28 cellular contexts compared by ENCODE assay signal in the genomic region with DNA sequence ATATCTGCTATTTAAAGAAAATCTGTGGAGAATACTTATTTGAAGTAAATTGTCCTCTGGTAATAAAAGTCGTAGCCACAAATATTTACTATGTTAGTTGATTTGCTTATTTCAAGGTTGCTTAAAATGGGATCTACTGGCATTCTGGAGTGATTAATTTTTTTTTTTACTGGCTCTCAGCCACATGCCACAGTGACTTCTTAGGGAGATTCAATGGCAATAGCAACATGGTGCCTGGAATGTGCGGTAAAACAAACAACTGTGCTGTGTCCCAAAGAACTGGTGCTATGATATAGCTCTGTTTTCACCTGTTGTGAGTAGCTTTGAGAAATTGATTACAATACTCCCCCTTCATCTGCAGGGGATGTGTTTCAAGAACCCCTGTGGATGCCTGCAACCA.
"Had no signal": no experiment of that assay in that cellular context is flagged by ENCODE, and none has a peak within 500 bp of the region (broad histone marks: within the 10 kb centered on the region; RNA-seq: fewer than 3 reads in every experiment).

No MANE protein-coding gene starts in this region.

- H3K27me3 Mint-ChIP-seq: activated CD8-positive, alpha-beta memory T cell treated with anti-CD3 and anti-CD28 coated beads, Interleukin-2, amount 10 ng/mL, durations not matched to agents 7 days and 5 days; activated naive CD8-positive, alpha-beta T cell treated with anti-CD3 and anti-CD28 coated beads, Interleukin-2, amount 50 U/mL, for 24 hours had no signal

- DNase-seq: activated CD4-positive, alpha-beta T cell treated with anti-CD3 and anti-CD28 coated beads for 36 hours; activated CD4-positive, CD25-positive, alpha-beta regulatory T cell; activated CD8-positive, alpha-beta memory T cell treated with anti-CD3 and anti-CD28 coated beads, Interleukin-2, amount 10 ng/mL, durations not matched to agents 7 days and 5 days; activated CD8-positive, alpha-beta T cell treated with anti-CD3 and anti-CD28 coated beads, Interleukin-2, amount 10 ng/mL, durations not matched to agents 7 days and 5 days; activated naive CD8-positive, alpha-beta T cell treated with anti-CD3 and anti-CD28 coated beads, Interleukin-2, amount 50 U/mL, for 24 hours; activated T-cell treated with anti-CD3 and anti-CD28 coated beads, Interleukin-2, amount 50 U/mL, for 48 hours; amygdala; endodermal cell; foreskin fibroblast; head of caudate nucleus; hippocampal formation; immature natural killer cell; kidney; left colon; mammary epithelial cell; posterior cingulate gyrus; right cardiac atrium; spleen; stimulated activated naive CD8-positive, alpha-beta T cell treated with anti-CD3 and anti-CD28 coated beads, Interleukin-15, Interleukin-2, amounts not matched to agents 100 U/mL and 50 U/mL, for 24 hours; testis; trophoblast cell; uterus had no signal

- H3K4me1 ChIP-seq: spleen, testis, uterus had no signal

- H3K4me3 ChIP-seq: spleen, testis, uterus had no signal

- H3K27me3 ChIP-seq: spleen, testis, uterus had no signal

- H3K36me3 ChIP-seq: spleen, uterus had no signal

- H3K27ac Mint-ChIP-seq: activated CD4-positive, alpha-beta T cell treated with anti-CD3 and anti-CD28 coated beads for 36 hours; activated CD8-positive, alpha-beta memory T cell treated with anti-CD3 and anti-CD28 coated beads, Interleukin-2, amount 10 ng/mL, durations not matched to agents 7 days and 5 days; activated CD8-positive, alpha-beta T cell treated with anti-CD3 and anti-CD28 coated beads, Interleukin-2, amount 10 ng/mL, durations not matched to agents 7 days and 5 days; activated naive CD4-positive, alpha-beta T cell treated with anti-CD3 and anti-CD28 coated beads, Interleukin-2, amount 50 U/mL, for 24 hours; activated naive CD8-positive, alpha-beta T cell treated with anti-CD3 and anti-CD28 coated beads, Interleukin-2, amount 50 U/mL, for 24 hours; activated T-helper 2 cell treated with anti-CD3 and anti-CD28 coated beads, Interferon-gamma antibody, Interleukin-2, Interleukin-4, amounts not matched to agents 10 μg/mL and 5 μg/mL and 100 μg/mL, durations not matched to agents 14 hours and 24 hours and 36 hours; dendritic cell treated with granulocyte-macrophage colony-stimulating factor and Interleukin-4, amounts not matched to agents 40 ng/mL and 50 ng/mL, for 4 days; endodermal cell; immature natural killer cell; nephron had no signal

- H3K27ac ChIP-seq: spleen, testis, uterus had no signal

- ATAC-seq: activated CD4-positive, alpha-beta T cell treated with anti-CD3 and anti-CD28 coated beads for 36 hours; activated CD8-positive, alpha-beta memory T cell treated with anti-CD3 and anti-CD28 coated beads, Interleukin-2, amount 10 ng/mL, durations not matched to agents 7 days and 5 days; activated CD8-positive, alpha-beta T cell treated with anti-CD3 and anti-CD28 coated beads, Interleukin-2, amount 10 ng/mL, durations not matched to agents 7 days and 5 days; activated naive CD8-positive, alpha-beta T cell treated with anti-CD3 and anti-CD28 coated beads, Interleukin-2, amount 50 U/mL, for 24 hours; esophagus mucosa; left colon; right cardiac atrium; stimulated activated naive CD8-positive, alpha-beta T cell treated with anti-CD3 and anti-CD28 coated beads, Interleukin-15, Interleukin-2, amounts not matched to agents 100 U/mL and 50 U/mL, for 24 hours had no signal

- H3K9me3 ChIP-seq: spleen, testis, uterus had no signal

- H3K4me3 Mint-ChIP-seq: activated CD4-positive, alpha-beta T cell treated with anti-CD3 and anti-CD28 coated beads for 36 hours; activated CD8-positive, alpha-beta memory T cell treated with anti-CD3 and anti-CD28 coated beads, Interleukin-2, amount 10 ng/mL, durations not matched to agents 7 days and 5 days; activated CD8-positive, alpha-beta T cell treated with anti-CD3 and anti-CD28 coated beads, Interleukin-2, amount 10 ng/mL, durations not matched to agents 7 days and 5 days; activated naive CD4-positive, alpha-beta T cell treated with anti-CD3 and anti-CD28 coated beads, Interleukin-2, amount 50 U/mL, for 24 hours; activated naive CD8-positive, alpha-beta T cell treated with anti-CD3 and anti-CD28 coated beads, Interleukin-2, amount 50 U/mL, for 24 hours; central memory CD8-positive, alpha-beta T cell; dendritic cell treated with granulocyte-macrophage colony-stimulating factor and Interleukin-4, amounts not matched to agents 40 ng/mL and 50 ng/mL, for 4 days; endodermal cell; immature natural killer cell; nephron had no signal

- H3K36me3 Mint-ChIP-seq: activated CD8-positive, alpha-beta memory T cell treated with anti-CD3 and anti-CD28 coated beads, Interleukin-2, amount 10 ng/mL, durations not matched to agents 7 days and 5 days; activated naive CD4-positive, alpha-beta T cell treated with anti-CD3 and anti-CD28 coated beads, Interleukin-2, amount 50 U/mL, for 24 hours; immature natural killer cell had no signal

- H3K4me1 Mint-ChIP-seq: activated CD4-positive, alpha-beta T cell treated with anti-CD3 and anti-CD28 coated beads for 36 hours; activated CD8-positive, alpha-beta memory T cell treated with anti-CD3 and anti-CD28 coated beads, Interleukin-2, amount 10 ng/mL, durations not matched to agents 7 days and 5 days; activated naive CD4-positive, alpha-beta T cell treated with anti-CD3 and anti-CD28 coated beads, Interleukin-2, amount 50 U/mL, for 24 hours; activated naive CD8-positive, alpha-beta T cell treated with anti-CD3 and anti-CD28 coated beads, Interleukin-2, amount 50 U/mL, for 24 hours; central memory CD8-positive, alpha-beta T cell; immature natural killer cell; nephron had no signal

- H3K9me3 Mint-ChIP-seq: activated naive CD4-positive, alpha-beta T cell treated with anti-CD3 and anti-CD28 coated beads, Interleukin-2, amount 50 U/mL, for 24 hours; activated naive CD8-positive, alpha-beta T cell treated with anti-CD3 and anti-CD28 coated beads, Interleukin-2, amount 50 U/mL, for 24 hours; activated T-helper 2 cell treated with anti-CD3 and anti-CD28 coated beads, Interferon-gamma antibody, Interleukin-2, Interleukin-4, amounts not matched to agents 10 μg/mL and 5 μg/mL and 100 μg/mL, durations not matched to agents 14 hours and 24 hours and 36 hours; dendritic cell treated with granulocyte-macrophage colony-stimulating factor and Interleukin-4, amounts not matched to agents 40 ng/mL and 50 ng/mL, for 4 days; endodermal cell; nephron had no signal
